ENCODE assay signal across 9 cellular contexts in genomic region chr10:69090687-69091450, GRCh38. TPM values are rescaled to one million over a fixed set of nuclear protein-coding genes. Genes with fewer than 3 reads are reported as not detected.
DNase-seq lines count a peak whose midpoint lies in the region; ATAC-seq and TF ChIP-seq lines count a peak whose summit lies in the region.
"Had no signal": no experiment of that assay in that cellular context is flagged by ENCODE, and none has a peak within 500 bp of the region (broad histone marks: within the 10 kb centered on the region; RNA-seq: fewer than 3 reads in every experiment).

No MANE protein-coding gene starts in this region.

- peak overlapping the region; percentile 94 to 99 (median 98) for H3K27ac Mint-ChIP-seq in CD4-positive, alpha-beta memory T cell
- H3K27ac Mint-ChIP-seq in natural killer cell treated with Interleukin-12 subunit alpha and Interleukin-12 subunit beta and Interleukin-15 and Interleukin-18, amount 100 ng/mL, for 72 hours = peak overlapping the region; percentile 96 to 97

- intact Hi-C loops in CD4-positive, alpha-beta memory T cell (cut with micrococcal nuclease) = loop anchor here (1.0 kb wide), 1 partner anchor 46 kb away; no protein-coding TSS in a partner anchor
- intact Hi-C loops in lower leg skin (cut with DNase I; ENCODE audit: low total_unique reads) = loop anchor here (10.0 kb wide), 1 partner anchor 96 kb away; no protein-coding TSS in a partner anchor

- H3K4me3 ChIP-seq in CD4-positive, alpha-beta memory T cell (ENCODE audit: low read length in 2 of 2) = peak overlapping the region; percentile 26 to 89
- H3K4me3 ChIP-seq in MM.1S (ENCODE audit: low read length) = peak overlapping the region; percentile 77
- no peak overlapping the region for H3K4me3 ChIP-seq in lower leg skin (ENCODE audit: low read depth, poor library complexity, severe bottlenecking)

- CTCF ChIA-PET in CD4-positive, alpha-beta memory T cell (lab: Charles Lee; ENCODE audit: partially characterized antibody) = interaction anchor here (0.8 to 7.6 kb wide), 9 partner anchors 26 to 133 kb away, joined by 3 to 228 read pairs (median 11); partner anchors contain the start of genes DDX21 and VPS26A

- peaks cover 57% of the 10 kb centered on the region for H3F3A ChIP-seq in MM.1S (ENCODE audit: insufficient read depth, low read length)

- ATAC-seq in natural killer cell treated with Interleukin-12 subunit alpha and Interleukin-12 subunit beta and Interleukin-15 and Interleukin-18, amount 100 ng/mL, for 72 hours = no peak
- ATAC-seq in HG03469 (IDR thresholded peaks at IDR 0.05; ENCODE audit: unreplicated experiment) (no peak), HG03039 (IDR thresholded peaks at IDR 0.05; ENCODE audit: unreplicated experiment) (no peak), GM19397 (IDR thresholded peaks at IDR 0.05; ENCODE audit: unreplicated experiment) (no peak)

- peaks cover 0 to 40% of the 10 kb centered on the region in 2 donors for H3K36me3 Mint-ChIP-seq in CD4-positive, alpha-beta memory T cell
- peaks cover 18% of the 10 kb centered on the region for H3K36me3 Mint-ChIP-seq in natural killer cell treated with Interleukin-12 subunit alpha and Interleukin-12 subunit beta and Interleukin-15 and Interleukin-18, amount 100 ng/mL, for 72 hours

- peaks cover 0 to 2% (median 0%) of the 10 kb centered on the region in 8 donors for H3K9me3 Mint-ChIP-seq in CD4-positive, alpha-beta memory T cell
- H3K9me3 Mint-ChIP-seq in natural killer cell treated with Interleukin-12 subunit alpha and Interleukin-12 subunit beta and Interleukin-15 and Interleukin-18, amount 100 ng/mL, for 72 hours = no peaks in the 10 kb centered on the region

- TF ChIP-seq CTCF in MM.1S (IDR thresholded peaks at IDR 0.05; ENCODE audit: low read length) = no peak
- TF ChIP-seq CTCF in lower leg skin (IDR thresholded peaks at IDR 0.05) = no peak

- no peaks in the 10 kb centered on the region for H3K9me2 ChIP-seq in MM.1S (replicated peaks; ENCODE audit: insufficient read depth, low read length)

- POLR2A ChIA-PET in CD4-positive, alpha-beta memory T cell (lab: Charles Lee; ENCODE audit: partially characterized antibody) = interaction anchor here (0.9 to 6.5 kb wide), 7 partner anchors 29 to 135 kb away, joined by 3 to 110 read pairs (median 10); partner anchors contain the start of gene DDX21

- peak overlapping the region; percentile 86 to 96 (median 92) for H3K4me3 Mint-ChIP-seq in CD4-positive, alpha-beta memory T cell
- peak overlapping the region; percentile 89 for H3K4me3 Mint-ChIP-seq in natural killer cell treated with Interleukin-12 subunit alpha and Interleukin-12 subunit beta and Interleukin-15 and Interleukin-18, amount 100 ng/mL, for 72 hours

- no peaks in the 10 kb centered on the region for H3K36me3 ChIP-seq in CD4-positive, alpha-beta memory T cell (ENCODE audit: insufficient read depth, low read length)
- H3K36me3 ChIP-seq in MM.1S (replicated peaks; ENCODE audit: insufficient read depth, low read length) = no peaks in the 10 kb centered on the region

- no peaks in the 10 kb centered on the region for H3K27me3 ChIP-seq in CD4-positive, alpha-beta memory T cell (ENCODE audit: insufficient read depth, low read length)
- no peaks in the 10 kb centered on the region for H3K27me3 ChIP-seq in MM.1S (replicated peaks; ENCODE audit: insufficient read depth, low read length)

- DNase-seq in CD4-positive, alpha-beta memory T cell = no peak
- DNase-seq in MM.1S (no peak), lower leg skin (ENCODE audit: low spot score in 2 of 2) (no peak)
- DNase-seq in natural killer cell treated with Interleukin-12 subunit alpha and Interleukin-12 subunit beta and Interleukin-15 and Interleukin-18, amount 100 ng/mL, for 72 hours (ENCODE audit: low spot score) = no peak
- DNase-seq: NCI-H524 had no signal

- 59 to 66% methylated on average over 5 of the region's 5 CpGs for WGBS in lower leg skin, 2 donors

- no peaks in the 10 kb centered on the region for H3K9me3 ChIP-seq in CD4-positive, alpha-beta memory T cell (ENCODE audit: control insufficient read depth in 1 of 2, low read length in 2 of 2)
- no peaks in the 10 kb centered on the region for H3K9me3 ChIP-seq in MM.1S (replicated peaks; ENCODE audit: insufficient read depth, low read length)

- TF ChIP-seq POLR2A in lower leg skin (IDR thresholded peaks at IDR 0.05) = no peak

- H4K20me1 ChIP-seq in MM.1S (ENCODE audit: insufficient read depth, low read length) = peaks cover 10% of the 10 kb centered on the region; the same call in 1 of the 2 replicates

- H3K4me2 ChIP-seq in MM.1S (ENCODE audit: low read depth, low read length) = peak overlapping the region; percentile 97

- peaks cover 0 to 1% of the 10 kb centered on the region in 2 donors for H3K27me3 Mint-ChIP-seq in CD4-positive, alpha-beta memory T cell
- H3K27me3 Mint-ChIP-seq in natural killer cell treated with Interleukin-12 subunit alpha and Interleukin-12 subunit beta and Interleukin-15 and Interleukin-18, amount 100 ng/mL, for 72 hours = no peaks in the 10 kb centered on the region

- peaks cover 61% of the 10 kb centered on the region for H3K4me1 ChIP-seq in CD4-positive, alpha-beta memory T cell (ENCODE audit: insufficient read depth, low read length)
- peaks cover 35% of the 10 kb centered on the region for H3K4me1 ChIP-seq in MM.1S (ENCODE audit: low read length)

- peak overlapping the region; percentile 95 for H3K9ac ChIP-seq in MM.1S (ENCODE audit: low read length)

- H3K27ac ChIP-seq in CD4-positive, alpha-beta memory T cell (ENCODE audit: low read depth, low read length) = peak overlapping the region; percentile 100
- H3K27ac ChIP-seq in MM.1S (ENCODE audit: low read length) (peak overlapping the region; percentile 95), cingulate gyrus (ENCODE audit: low read depth, low read length) (peak overlapping the region; percentile 24)

- peaks cover 42 to 82% (median 55%) of the 10 kb centered on the region in 4 donors for H3K4me1 Mint-ChIP-seq in CD4-positive, alpha-beta memory T cell
- H3K4me1 Mint-ChIP-seq in natural killer cell treated with Interleukin-12 subunit alpha and Interleukin-12 subunit beta and Interleukin-15 and Interleukin-18, amount 100 ng/mL, for 72 hours (ENCODE audit: low read depth in 2 of 2) = peaks cover 58 to 62% of the 10 kb centered on the region in 2 donors

- no peak overlapping the region for H2AFZ ChIP-seq in MM.1S (ENCODE audit: low read length)

- peaks cover 77% of the 10 kb centered on the region for H3K79me2 ChIP-seq in MM.1S (ENCODE audit: low read length)

RNA-seq across cellular contexts. Expression of gene SRGN, which starts 3.0 kb away (rescaled TPM):
- 100 to 1,000 TPM; 122 to 133 TPM for total RNA-seq in CD4-positive, alpha-beta memory T cell
- polyA plus RNA-seq in CD4-positive, alpha-beta memory T cell = 100 to 1,000 TPM; 168 to 298 TPM
- 100 to 1,000 TPM; 268 to 486 TPM for total RNA-seq in natural killer cell treated with Interleukin-12 subunit alpha and Interleukin-12 subunit beta and Interleukin-15 and Interleukin-18, amount 100 ng/mL, for 72 hours
- total RNA-seq in lower leg skin = 10 to 100 TPM; 20.6 to 39.6 (median 24.1) TPM

RNA-seq across cellular contexts. Expression of gene VPS26A, which starts 33.1 kb away (rescaled TPM):
- total RNA-seq in CD4-positive, alpha-beta memory T cell = 10 to 100 TPM; 31.7 to 35.9 TPM
- 10 to 100 TPM; 34.7 to 37.4 TPM for polyA plus RNA-seq in CD4-positive, alpha-beta memory T cell
- 10 to 100 TPM; 38.8 to 54.8 TPM for total RNA-seq in natural killer cell treated with Interleukin-12 subunit alpha and Interleukin-12 subunit beta and Interleukin-15 and Interleukin-18, amount 100 ng/mL, for 72 hours
- 10 to 100 TPM; 32.3 to 36.3 (median 34.0) TPM for total RNA-seq in lower leg skin

Comparison
In these comparisons a context has a peak if more than half of its experiments do, and no peak if none do; other contexts are left out.
1. H3K27ac ChIP-seq: peak in every context shown above with its lines; median percentile 100 in CD4-positive, alpha-beta memory T cell; 95 in MM.1S; 24 in cingulate gyrus.